15 cellular contexts compared by ENCODE assay signal in the genomic region with DNA sequence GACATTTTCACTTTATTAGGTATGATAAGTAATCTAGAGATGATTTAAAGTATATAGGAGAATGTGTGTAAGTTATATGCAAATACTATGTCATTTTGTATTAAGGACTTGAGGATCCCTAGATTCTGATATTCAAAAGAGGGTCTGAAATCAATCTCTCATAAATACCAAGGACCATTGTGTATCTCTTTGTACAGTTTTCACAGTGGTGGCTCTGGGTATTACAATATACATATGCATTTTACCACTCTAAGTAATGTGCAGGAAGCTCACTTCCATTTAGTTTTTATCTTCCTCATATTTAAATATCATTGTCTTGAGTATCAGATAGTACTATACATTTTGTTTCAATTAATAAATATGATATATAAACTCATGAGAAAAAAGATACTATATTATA.
"Had no signal": no experiment of that assay in that cellular context is flagged by ENCODE, and none has a peak within 500 bp of the region (broad histone marks: within the 10 kb centered on the region; RNA-seq: fewer than 3 reads in every experiment).

No MANE protein-coding gene starts in this region.

- H3K4me3 Mint-ChIP-seq: activated naive CD4-positive, alpha-beta T cell treated with anti-CD3 and anti-CD28 coated beads, Interleukin-2, amount 50 U/mL, for 24 hours; activated T-cell treated with anti-CD3 and anti-CD28 coated beads, Interleukin-2, amount 50 U/mL, for 24 hours; dendritic cell treated with granulocyte-macrophage colony-stimulating factor and Interleukin-4, amounts not matched to agents 40 ng/mL and 50 ng/mL, for 4 days; effector memory CD8-positive, alpha-beta T cell had no signal

- H3K27ac Mint-ChIP-seq: activated naive CD4-positive, alpha-beta T cell treated with anti-CD3 and anti-CD28 coated beads, Interleukin-2, amount 50 U/mL, for 24 hours; activated T-cell treated with anti-CD3 and anti-CD28 coated beads, Interleukin-2, amount 50 U/mL, for 24 hours; dendritic cell treated with granulocyte-macrophage colony-stimulating factor and Interleukin-4, amounts not matched to agents 40 ng/mL and 50 ng/mL, for 4 days; effector memory CD8-positive, alpha-beta T cell had no signal

- H3K9me3 Mint-ChIP-seq: activated naive CD4-positive, alpha-beta T cell treated with anti-CD3 and anti-CD28 coated beads, Interleukin-2, amount 50 U/mL, for 24 hours had no signal

- ATAC-seq: body of pancreas; effector memory CD8-positive, alpha-beta T cell had no signal

- DNase-seq: activated effector memory CD4-positive, alpha-beta T cell treated with Interleukin-2 at 50 U/mL for 16 hours; activated T-cell treated with anti-CD3 and anti-CD28 coated beads, Interleukin-2, amount 50 U/mL, for 24 hours; amniotic stem cell; body of pancreas; central memory CD4-positive, alpha-beta T cell; effector memory CD8-positive, alpha-beta T cell; erythroblast; hippocampal formation; kidney glomerular epithelial cell; small intestine; thyroid gland had no signal

- H3K27ac ChIP-seq: body of pancreas, parathyroid adenoma, right atrium auricular region, thyroid gland had no signal

- H3K27me3 Mint-ChIP-seq: activated naive CD4-positive, alpha-beta T cell treated with anti-CD3 and anti-CD28 coated beads, Interleukin-2, amount 50 U/mL, for 24 hours; activated T-cell treated with anti-CD3 and anti-CD28 coated beads, Interleukin-2, amount 50 U/mL, for 24 hours; dendritic cell treated with granulocyte-macrophage colony-stimulating factor and Interleukin-4, amounts not matched to agents 40 ng/mL and 50 ng/mL, for 4 days; effector memory CD8-positive, alpha-beta T cell had no signal

- H3K4me1 Mint-ChIP-seq: activated naive CD4-positive, alpha-beta T cell treated with anti-CD3 and anti-CD28 coated beads, Interleukin-2, amount 50 U/mL, for 24 hours had no signal

- H3K36me3 Mint-ChIP-seq: activated naive CD4-positive, alpha-beta T cell treated with anti-CD3 and anti-CD28 coated beads, Interleukin-2, amount 50 U/mL, for 24 hours had no signal
